11 cellular contexts compared by ENCODE assay signal in genomic region chr18:80253871-80254492, GRCh38. TPM values are rescaled to one million over a fixed set of nuclear protein-coding genes. Genes with fewer than 3 reads are reported as not detected.
DNase-seq lines count a peak whose midpoint lies in the region; ATAC-seq and TF ChIP-seq lines count a peak whose summit lies in the region.
"Had no signal": no experiment of that assay in that cellular context is flagged by ENCODE, and none has a peak within 500 bp of the region (broad histone marks: within the 10 kb centered on the region; RNA-seq: fewer than 3 reads in every experiment).

No MANE protein-coding gene starts in this region.

- no peak for ATAC-seq in GM21529 (IDR thresholded peaks at IDR 0.05; ENCODE audit: unreplicated experiment)

- no peak overlapping the region for H2AFZ ChIP-seq in SK-N-SH (ENCODE audit: low read depth)

- no peak overlapping the region for H3K9ac ChIP-seq in SK-N-SH

- H3K4me3 ChIP-seq in SK-N-SH (ENCODE audit: low read depth in 2 of 2, low read length in 1 of 2): no peak overlapping the region
- H3K4me3 ChIP-seq in foreskin fibroblast (ENCODE audit: low read depth in 1 of 2, low read length in 2 of 2): no peak overlapping the region

- TF ChIP-seq RAD21 in SK-N-SH (IDR thresholded peaks at IDR 0.05; ENCODE audit: low read length): no peak

- peaks cover 7% of the 10 kb centered on the region for H3K27me3 Mint-ChIP-seq in activated CD4-positive, alpha-beta memory T cell treated with anti-CD3 and anti-CD28 coated beads for 36 hours
- H3K27me3 Mint-ChIP-seq in activated CD4-positive, alpha-beta memory T cell treated with anti-CD3 and anti-CD28 coated beads, Interleukin-2, amount 10 ng/mL, durations not matched to agents 7 days and 5 days: peaks cover 11% of the 10 kb centered on the region

- H4K20me1 ChIP-seq in SK-N-SH (ENCODE audit: insufficient read depth): no peaks in the 10 kb centered on the region

- POLR2A ChIA-PET in activated CD4-positive, alpha-beta memory T cell treated with anti-CD3 and anti-CD28 coated beads for 36 hours (lab: Charles Lee): no interaction called here
- POLR2A ChIA-PET in activated CD4-positive, alpha-beta memory T cell treated with anti-CD3 and anti-CD28 coated beads, Interleukin-2, amount 10 ng/mL, durations not matched to agents 7 days and 5 days (lab: Charles Lee): no interaction called here
- POLR2A ChIA-PET in SK-N-SH (lab: Yijun Ruan, JAX): no interaction called here

- no peaks in the 10 kb centered on the region for H3K79me2 ChIP-seq in SK-N-SH (ENCODE audit: insufficient read depth)

- no peak overlapping the region for H3K27ac ChIP-seq in SK-N-SH (ENCODE audit: low read depth in 2 of 2, low read length in 1 of 2)

- TF ChIP-seq CTCF in SK-N-SH (IDR thresholded peaks at IDR 0.05) (no peak), foreskin fibroblast (IDR thresholded peaks at IDR 0.05; ENCODE audit: low read depth, low read length) (no peak)

- intact Hi-C loops in activated CD4-positive, alpha-beta memory T cell treated with anti-CD3 and anti-CD28 coated beads for 36 hours (cut with micrococcal nuclease): no loop called here
- intact Hi-C loops in posterior vena cava (cut with DNase I): no loop called here

- no peaks in the 10 kb centered on the region for H3K9me2 ChIP-seq in SK-N-SH

- H3F3A ChIP-seq in SK-N-SH (replicated peaks; ENCODE audit: insufficient read depth): no peaks in the 10 kb centered on the region

- no peaks in the 10 kb centered on the region for H3K36me3 ChIP-seq in SK-N-SH (replicated peaks in 1 of 2; ENCODE audit: control insufficient read depth in 1 of 2, insufficient read depth in 2 of 2, low read length in 1 of 2)

- H3K4me3 Mint-ChIP-seq in activated CD4-positive, alpha-beta memory T cell treated with anti-CD3 and anti-CD28 coated beads for 36 hours: no peak overlapping the region
- H3K4me3 Mint-ChIP-seq in activated CD4-positive, alpha-beta memory T cell treated with anti-CD3 and anti-CD28 coated beads, Interleukin-2, amount 10 ng/mL, durations not matched to agents 7 days and 5 days: no peak overlapping the region

- H3K4me2 ChIP-seq in SK-N-SH: no peak overlapping the region

- CTCF ChIA-PET in activated CD4-positive, alpha-beta memory T cell treated with anti-CD3 and anti-CD28 coated beads for 36 hours (lab: Charles Lee): interaction anchor here (1.2 to 3.5 kb wide), 4 partner anchors 13 to 95 kb away, joined by 3 to 45 read pairs (median 8); no protein-coding TSS in a partner anchor
- CTCF ChIA-PET in activated CD4-positive, alpha-beta memory T cell treated with anti-CD3 and anti-CD28 coated beads, Interleukin-2, amount 10 ng/mL, durations not matched to agents 7 days and 5 days (lab: Charles Lee): interaction anchor here (1.5 kb wide), 1 partner anchor 96 kb away, joined by 6 read pairs; no protein-coding TSS in a partner anchor
- CTCF ChIA-PET in SK-N-SH (lab: Yijun Ruan, JAX): interaction anchor here (12.0 kb wide), 1 partner anchor 98 kb away, joined by 152 read pairs; no protein-coding TSS in a partner anchor

- H3K4me1 Mint-ChIP-seq in activated CD4-positive, alpha-beta memory T cell treated with anti-CD3 and anti-CD28 coated beads for 36 hours (ENCODE audit: low read depth): no peaks in the 10 kb centered on the region
- H3K4me1 Mint-ChIP-seq in activated CD4-positive, alpha-beta memory T cell treated with anti-CD3 and anti-CD28 coated beads, Interleukin-2, amount 10 ng/mL, durations not matched to agents 7 days and 5 days: no peaks in the 10 kb centered on the region

- no peaks in the 10 kb centered on the region for H3K9me3 Mint-ChIP-seq in activated CD4-positive, alpha-beta memory T cell treated with anti-CD3 and anti-CD28 coated beads for 36 hours
- H3K9me3 Mint-ChIP-seq in activated CD4-positive, alpha-beta memory T cell treated with anti-CD3 and anti-CD28 coated beads, Interleukin-2, amount 10 ng/mL, durations not matched to agents 7 days and 5 days: no peaks in the 10 kb centered on the region

- H3K27ac Mint-ChIP-seq in activated CD4-positive, alpha-beta memory T cell treated with anti-CD3 and anti-CD28 coated beads for 36 hours: no peak overlapping the region
- no peak overlapping the region for H3K27ac Mint-ChIP-seq in activated CD4-positive, alpha-beta memory T cell treated with anti-CD3 and anti-CD28 coated beads, Interleukin-2, amount 10 ng/mL, durations not matched to agents 7 days and 5 days

- TF ChIP-seq EP300 in SK-N-SH (IDR thresholded peaks at IDR 0.05; ENCODE audit: borderline replicate concordance in 1 of 2, low read depth in 1 of 2, low read length in 1 of 2): no peak

- 14% methylated on average over 3 of the region's 8 CpGs for WGBS in SK-N-SH (ENCODE audit: low lambda C conversion rate)

- peaks cover 0 to 8% of the 10 kb centered on the region in 2 experiments; a peak in 1 of 4 replicates for H3K4me1 ChIP-seq in SK-N-SH (ENCODE audit: control insufficient read depth in 1 of 2, insufficient read depth in 2 of 2, low read depth in 1 of 2, low read length in 1 of 2)

- peak; percentile 34 for DNase-seq in activated CD4-positive, alpha-beta memory T cell treated with anti-CD3 and anti-CD28 coated beads for 36 hours
- no peak for DNase-seq in activated CD4-positive, alpha-beta memory T cell treated with anti-CD3 and anti-CD28 coated beads, Interleukin-2, amount 10 ng/mL, durations not matched to agents 7 days and 5 days
- peak; percentile 54 for DNase-seq in SK-N-SH
- peak; percentile 25 to 40 for DNase-seq in erythroblast (lab: John Stamatoyannopoulos, UW)
- DNase-seq in stimulated activated CD8-positive, alpha-beta memory T cell treated with anti-CD3 and anti-CD28 coated beads, Interleukin-4, amount 100 ng/mL, for 48 hours: peak; percentile 66
- no peak for DNase-seq in posterior vena cava (ENCODE audit: low spot score)
- DNase-seq in foreskin fibroblast: no peak
- DNase-seq: foreskin melanocyte, NCI-H1694, RPMI8226 had no signal

- H3K36me3 Mint-ChIP-seq in activated CD4-positive, alpha-beta memory T cell treated with anti-CD3 and anti-CD28 coated beads for 36 hours: no peaks in the 10 kb centered on the region
- no peaks in the 10 kb centered on the region for H3K36me3 Mint-ChIP-seq in activated CD4-positive, alpha-beta memory T cell treated with anti-CD3 and anti-CD28 coated beads, Interleukin-2, amount 10 ng/mL, durations not matched to agents 7 days and 5 days (ENCODE audit: low read depth)

- no peak for TF ChIP-seq POLR2A in erythroblast (IDR thresholded peaks at IDR 0.05; ENCODE audit: low read length)

- H3K9me3 ChIP-seq in SK-N-SH: no peaks in the 10 kb centered on the region

- no peaks in the 10 kb centered on the region for H3K27me3 ChIP-seq in SK-N-SH (ENCODE audit: insufficient read depth)

TF ChIP-seq in SK-N-SH, 30 proteins besides CTCF, POLR2A, EP300 and RAD21:
- TF ChIP-seq TEAD4 (IDR thresholded peaks at IDR 0.05; ENCODE audit: borderline replicate concordance, insufficient read depth) (no peak), CHD2 (IDR thresholded peaks at IDR 0.05; ENCODE audit: low read length, partially characterized antibody) (no peak), USF2 (IDR thresholded peaks at IDR 0.05; ENCODE audit: borderline replicate concordance, low read depth, low read length) (no peak), POLR2AphosphoS5 (IDR thresholded peaks at IDR 0.05; ENCODE audit: low read depth, low read length) (no peak), YY1 (IDR thresholded peaks at IDR 0.05; ENCODE audit: low read depth) (no peak), IRF3 (IDR thresholded peaks at IDR 0.05; ENCODE audit: low read depth, low read length) (no peak), RXRA (IDR thresholded peaks at IDR 0.05; ENCODE audit: borderline replicate concordance, low read depth) (no peak), GABPA (IDR thresholded peaks at IDR 0.05; ENCODE audit: low read depth) (no peak), FOXM1 (IDR thresholded peaks at IDR 0.05; ENCODE audit: low read depth) (no peak)

RNA-seq across cellular contexts. Expression of gene PARD6G, which starts 6.7 kb away (rescaled TPM):
- total RNA-seq in activated CD4-positive, alpha-beta memory T cell treated with anti-CD3 and anti-CD28 coated beads for 36 hours: under 1 TPM; 0.17 to 0.40 TPM
- under 1 TPM; 0.20 to 0.33 TPM for total RNA-seq in activated CD4-positive, alpha-beta memory T cell treated with anti-CD3 and anti-CD28 coated beads, Interleukin-2, amount 10 ng/mL, durations not matched to agents 7 days and 5 days
- polyA plus RNA-seq in SK-N-SH (2012; rRNA removed): 4.0 and 4.3 TPM in 2 replicates
- polyA plus RNA-seq in SK-N-SH (2012; cell fraction: cytosol; rRNA removed): 4.1 and 4.2 TPM in 2 replicates
- polyA plus RNA-seq in SK-N-SH (2012; cell fraction: nucleus; rRNA removed): 3.9 and 5.1 TPM in 2 replicates
- total RNA-seq in posterior vena cava: 1 to 10 TPM; 5.1 to 6.7 TPM

Comparison
In these comparisons a context has a peak if more than half of its experiments do, and no peak if none do; other contexts are left out.
1. DNase-seq: peak in activated CD4-positive, alpha-beta memory T cell treated with anti-CD3 and anti-CD28 coated beads for 36 hours (single experiment), SK-N-SH (single experiment), erythroblast (2 of 2) and stimulated activated CD8-positive, alpha-beta memory T cell treated with anti-CD3 and anti-CD28 coated beads, Interleukin-4, amount 100 ng/mL, for 48 hours (single experiment); none in activated CD4-positive, alpha-beta memory T cell treated with anti-CD3 and anti-CD28 coated beads, Interleukin-2, amount 10 ng/mL, durations not matched to agents 7 days and 5 days (single experiment), posterior vena cava (single experiment) and foreskin fibroblast (0 of 2).
2. RNA of gene PARD6G, which starts 6.7 kb away (total RNA-seq): 5.1 to 6.7 TPM in posterior vena cava; 0.17 to 0.40 TPM in activated CD4-positive, alpha-beta memory T cell treated with anti-CD3 and anti-CD28 coated beads for 36 hours and 0.20 to 0.33 TPM in activated CD4-positive, alpha-beta memory T cell treated with anti-CD3 and anti-CD28 coated beads, Interleukin-2, amount 10 ng/mL, durations not matched to agents 7 days and 5 days; every median in the first group is over 4 times any median in the second.